9 cellular contexts compared by ENCODE assay signal in genomic region chr9:131237931-131238401, GRCh38. TPM values are rescaled to one million over a fixed set of nuclear protein-coding genes. Genes with fewer than 3 reads are reported as not detected.
DNase-seq lines count a peak whose midpoint lies in the region; ATAC-seq, FAIRE-seq and TF ChIP-seq lines count a peak whose summit lies in the region.
"Had no signal": no experiment of that assay in that cellular context is flagged by ENCODE, and none has a peak within 500 bp of the region (broad histone marks: within the 10 kb centered on the region; RNA-seq: fewer than 3 reads in every experiment).

No MANE protein-coding gene starts in this region.

- H3K4me1 ChIP-seq in CD4-positive, alpha-beta memory T cell (ENCODE audit: insufficient read depth, low read length), result peaks cover 65% of the 10 kb centered on the region
- H3K4me1 ChIP-seq in HUES48 (ENCODE audit: control insufficient read depth, insufficient read depth, low read length) (peaks cover 15% of the 10 kb centered on the region), astrocyte (ENCODE audit: insufficient read depth, low read length) (peaks cover 23% of the 10 kb centered on the region), iPS-20b (ENCODE audit: insufficient read depth, low read length) (peaks cover 14% of the 10 kb centered on the region)

- peak overlapping the region; percentile 77 to 87 (median 83) for H3K4me3 Mint-ChIP-seq in CD4-positive, alpha-beta memory T cell
- H3K4me3 Mint-ChIP-seq in T-helper 17 cell, result peak overlapping the region; percentile 83
- H3K4me3 Mint-ChIP-seq in astrocyte (ENCODE audit: unreplicated experiment), result peak overlapping the region; percentile 34

- POLR2A ChIA-PET in CD4-positive, alpha-beta memory T cell (lab: Charles Lee; ENCODE audit: partially characterized antibody), result interaction anchor here (0.9 to 11.8 kb wide), 8 partner anchors 11 to 135 kb away, joined by 3 to 237 read pairs (median 14); partner anchors contain the start of gene FAM78A

- H2AFZ ChIP-seq in astrocyte (ENCODE audit: low read depth, low read length), result peak overlapping the region; percentile 72

- DNase-seq in CD4-positive, alpha-beta memory T cell, result peak; percentile 84 to 89 (median 85)
- DNase-seq in T-helper 17 cell (peak; percentile 58 to 70 (median 65)), astrocyte (ENCODE audit: low read depth) (peak; percentile 90)
- peak; percentile 78 to 89 (median 85) for DNase-seq in stimulated activated CD4-positive, alpha-beta T cell treated with anti-CD3 and anti-CD28 coated beads, Interleukin-12 subunit alpha, Interleukin-12 subunit beta, amount 100 ng/mL, for 48 hours (ENCODE audit: low read depth in 2 of 3, low spot score in 1 of 3)

- H3K27ac ChIP-seq in CD4-positive, alpha-beta memory T cell (ENCODE audit: low read depth, low read length), result peak overlapping the region; percentile 42
- H3K27ac ChIP-seq in HUES48 (ENCODE audit: low read depth, low read length), result peak overlapping the region; percentile 32
- peak overlapping the region; percentile 83 for H3K27ac ChIP-seq in astrocyte (ENCODE audit: low read depth, low read length)
- H3K27ac ChIP-seq in iPS-20b (ENCODE audit: low read length), result no peak overlapping the region

- H3K9me3 ChIP-seq in CD4-positive, alpha-beta memory T cell (ENCODE audit: control insufficient read depth in 1 of 2, low read length in 2 of 2), result no peaks in the 10 kb centered on the region
- H3K9me3 ChIP-seq in HUES48 (ENCODE audit: control insufficient read depth, insufficient read depth, low read length) (no peaks in the 10 kb centered on the region), T-helper 17 cell (ENCODE audit: control insufficient read depth, low read length, poor library complexity, severe bottlenecking) (no peaks in the 10 kb centered on the region), astrocyte (ENCODE audit: insufficient read depth, low read depth, low read length) (no peaks in the 10 kb centered on the region), iPS-20b (ENCODE audit: insufficient read depth, low read depth, low read length) (no peaks in the 10 kb centered on the region)

- ATAC-seq in GM19463 (IDR thresholded peaks at IDR 0.05; ENCODE audit: unreplicated experiment), result peak; percentile 95
- ATAC-seq in T-helper 17 cell, result peak; percentile 89
- ATAC-seq in HG02870 (IDR thresholded peaks at IDR 0.05; ENCODE audit: unreplicated experiment), result no peak

- no peak overlapping the region for H3K9ac ChIP-seq in HUES48 (ENCODE audit: low read depth, low read length)
- H3K9ac ChIP-seq in astrocyte (ENCODE audit: low read length), result peak overlapping the region; percentile 73
- peak overlapping the region; percentile 52 for H3K9ac ChIP-seq in iPS-20b (ENCODE audit: low read depth, low read length)

- H3K9me3 Mint-ChIP-seq in CD4-positive, alpha-beta memory T cell, result no peaks in the 10 kb centered on the region
- H3K9me3 Mint-ChIP-seq in astrocyte (ENCODE audit: unreplicated experiment), result peaks cover 2% of the 10 kb centered on the region

- no peak for TF ChIP-seq CTCF in astrocyte (IDR thresholded peaks at IDR 0.05; ENCODE audit: insufficient read depth, low read depth, low read length)

- no peaks in the 10 kb centered on the region for H3K79me2 ChIP-seq in astrocyte (ENCODE audit: insufficient read depth, low read length)

- no peaks in the 10 kb centered on the region for H3K27me3 ChIP-seq in CD4-positive, alpha-beta memory T cell (ENCODE audit: insufficient read depth, low read length)
- no peaks in the 10 kb centered on the region for H3K27me3 ChIP-seq in HUES48 (ENCODE audit: control insufficient read depth, insufficient read depth, low read length)
- H3K27me3 ChIP-seq in astrocyte (ENCODE audit: insufficient read depth, low read length), result no peaks in the 10 kb centered on the region
- H3K27me3 ChIP-seq in iPS-20b (ENCODE audit: insufficient read depth, low read length), result no peaks in the 10 kb centered on the region

- intact Hi-C loops in CD4-positive, alpha-beta memory T cell (cut with micrococcal nuclease), result loop anchor here (1.0 to 10.0 kb wide), 4 partner anchors 14 to 63 kb away; no protein-coding TSS in a partner anchor

- peak overlapping the region in 1 of 2 donors; percentile 34 for H3K4me3 ChIP-seq in CD4-positive, alpha-beta memory T cell (ENCODE audit: low read length in 2 of 2)
- H3K4me3 ChIP-seq in HUES48 (ENCODE audit: low read depth, low read length) (no peak overlapping the region), astrocyte (ENCODE audit: insufficient read depth, low read depth, low read length) (peak overlapping the region; percentile 30), iPS-20b (ENCODE audit: low read length) (no peak overlapping the region)

- H3K36me3 Mint-ChIP-seq in CD4-positive, alpha-beta memory T cell, result peaks cover 10 to 12% of the 10 kb centered on the region in 2 donors
- peaks cover 2% of the 10 kb centered on the region for H3K36me3 Mint-ChIP-seq in T-helper 17 cell (ENCODE audit: low read depth)
- peaks cover 14% of the 10 kb centered on the region for H3K36me3 Mint-ChIP-seq in astrocyte (ENCODE audit: low read depth, unreplicated experiment)

- peak; percentile 13 for FAIRE-seq in astrocyte (lab: Jason Lieb, UNC)
- FAIRE-seq: TTC549 had no signal

- CTCF ChIA-PET in CD4-positive, alpha-beta memory T cell (lab: Charles Lee; ENCODE audit: partially characterized antibody), result interaction anchor here (1.1 to 3.4 kb wide), 5 partner anchors 18 to 99 kb away, joined by 3 to 14 read pairs (median 3); no protein-coding TSS in a partner anchor

- H3K27ac Mint-ChIP-seq in CD4-positive, alpha-beta memory T cell, result peak overlapping the region; percentile 84 to 98 (median 96)
- H3K27ac Mint-ChIP-seq in T-helper 17 cell, result peak overlapping the region; percentile 80
- peak overlapping the region; percentile 93 for H3K27ac Mint-ChIP-seq in astrocyte (ENCODE audit: unreplicated experiment)

- H3K4me1 Mint-ChIP-seq in CD4-positive, alpha-beta memory T cell, result peaks cover 32 to 68% (median 49%) of the 10 kb centered on the region in 4 donors
- H3K4me1 Mint-ChIP-seq in T-helper 17 cell (peaks cover 34% of the 10 kb centered on the region), astrocyte (ENCODE audit: low read depth, unreplicated experiment) (peaks cover 14% of the 10 kb centered on the region)

- peak overlapping the region; percentile 81 for H3K4me2 ChIP-seq in astrocyte (ENCODE audit: low read length)

- no peaks in the 10 kb centered on the region for H3K27me3 Mint-ChIP-seq in CD4-positive, alpha-beta memory T cell
- H3K27me3 Mint-ChIP-seq in T-helper 17 cell (no peaks in the 10 kb centered on the region), astrocyte (ENCODE audit: low read depth, unreplicated experiment) (peaks cover 5% of the 10 kb centered on the region)

- H3K36me3 ChIP-seq in CD4-positive, alpha-beta memory T cell (ENCODE audit: insufficient read depth, low read length), result no peaks in the 10 kb centered on the region
- H3K36me3 ChIP-seq in HUES48 (ENCODE audit: control insufficient read depth, insufficient read depth, low read length) (peaks cover 26% of the 10 kb centered on the region), astrocyte (ENCODE audit: insufficient read depth, low read length) (peaks cover 15% of the 10 kb centered on the region), iPS-20b (ENCODE audit: insufficient read depth, low read depth, low read length) (peaks cover 20% of the 10 kb centered on the region)

- H4K20me1 ChIP-seq in astrocyte (ENCODE audit: insufficient read depth, low read length), result no peaks in the 10 kb centered on the region

RNA-seq across cellular contexts. Expression of gene FAM78A, which starts 38.3 kb away (rescaled TPM):
- 10 to 100 TPM; 93.5 TPM for total RNA-seq in CD4-positive, alpha-beta memory T cell
- 10 to 100 TPM in 1 of 2 donors, 1 to 10 TPM in 1; 5.5 to 29.2 TPM for polyA plus RNA-seq in CD4-positive, alpha-beta memory T cell
- total RNA-seq in T-helper 17 cell (10 to 100 TPM; 59.5 to 60.4 TPM), astrocyte (0.73 and 1.1 TPM in 2 replicates)

RNA-seq across cellular contexts. Expression of gene PLPP7, which starts 51.6 kb away (rescaled TPM):
- total RNA-seq in CD4-positive, alpha-beta memory T cell, result not detected
- not detected for polyA plus RNA-seq in CD4-positive, alpha-beta memory T cell
- total RNA-seq in T-helper 17 cell, result under 1 TPM in 1 of 2 donors, not detected in 1; 0.17 TPM
- total RNA-seq in astrocyte, result 0.20 and 0.65 TPM in 2 replicates

Comparison
In these comparisons a context has a peak if more than half of its experiments do, and no peak if none do; other contexts are left out.
1. RNA of gene FAM78A, which starts 38.3 kb away (total RNA-seq): 93.5 TPM in CD4-positive, alpha-beta memory T cell and 59.5 to 60.4 TPM in T-helper 17 cell; 0.73 to 1.1 TPM in astrocyte; every median in the first group is over 10 times any median in the second.
2. Peak in every context shown above with its lines, with median percentiles within 50 percentile points of each other: DNase-seq, H3K27ac Mint-ChIP-seq and H3K4me3 Mint-ChIP-seq.